In the genomic region with DNA sequence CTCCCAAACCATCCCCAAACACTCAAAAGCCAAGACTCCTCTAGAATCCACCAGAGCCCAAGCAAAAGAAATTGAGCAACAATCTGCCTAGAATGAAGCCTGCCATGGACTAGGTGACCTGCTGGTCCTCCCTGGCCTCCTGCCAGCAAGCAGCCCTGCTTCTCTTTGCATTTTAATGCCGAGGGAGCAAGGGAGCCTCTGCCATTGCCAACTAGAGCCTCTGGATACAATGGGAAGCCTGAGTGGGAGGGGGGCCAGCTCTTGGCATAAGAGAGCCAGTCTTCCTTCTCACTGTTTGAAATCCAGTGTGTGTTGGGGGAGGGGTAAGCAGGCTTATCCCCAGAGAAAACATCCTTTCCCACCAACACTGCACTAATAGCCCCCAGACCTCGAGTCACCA, we compare ENCODE assay signal across 23 cellular contexts. TPM values are rescaled to one million over a fixed set of nuclear protein-coding genes. Genes with fewer than 3 reads are reported as not detected.
DNase-seq lines count a peak whose midpoint lies in the region; TF ChIP-seq lines count a peak whose summit lies in the region.
"Had no signal": no experiment of that assay in that cellular context is flagged by ENCODE, and none has a peak within 500 bp of the region (broad histone marks: within the 10 kb centered on the region; RNA-seq: fewer than 3 reads in every experiment).

No MANE protein-coding gene starts in this region.

- H3K79me2 ChIP-seq in neural progenitor cell (ENCODE audit: low read depth) (no peaks in the 10 kb centered on the region), OCI-LY7 (ENCODE audit: insufficient read depth, low read depth, low read length) (no peaks in the 10 kb centered on the region)

- no peak overlapping the region for H3K4me3 ChIP-seq in HAP-1
- H3K4me3 ChIP-seq in neural progenitor cell = no peak overlapping the region
- no peak overlapping the region for H3K4me3 ChIP-seq in OCI-LY7 (ENCODE audit: low read depth, low read length, poor library complexity, severe bottlenecking)
- H3K4me3 ChIP-seq: esophagus muscularis mucosa, gastroesophageal sphincter, left lung, smooth muscle cell, tibial artery had no signal

- peak overlapping the region; percentile 77 for H3K27ac Mint-ChIP-seq in neural progenitor cell
- no peak overlapping the region for H3K27ac Mint-ChIP-seq in activated T-helper 2 cell treated with anti-CD3 and anti-CD28 coated beads, Interferon-gamma antibody, Interleukin-2, Interleukin-4, amounts not matched to agents 10 μg/mL and 5 μg/mL and 100 μg/mL, durations not matched to agents 14 hours and 24 hours and 36 hours
- H3K27ac Mint-ChIP-seq: activated naive CD4-positive, alpha-beta T cell treated with anti-CD3 and anti-CD28 coated beads, Interleukin-2, amount 50 U/mL, for 24 hours; activated T-cell treated with anti-CD3 and anti-CD28 coated beads, Interleukin-2, amount 50 U/mL, for 24 hours had no signal

- H3K9me2 ChIP-seq in OCI-LY7 (ENCODE audit: insufficient read depth, low read length) = no peaks in the 10 kb centered on the region

- H3F3A ChIP-seq in neural progenitor cell (ENCODE audit: low read depth) = peaks cover 15% of the 10 kb centered on the region

- DNase-seq in HAP-1 (ENCODE audit: low spot score in 2 of 2) (peak; percentile 53 to 79), NCI-H345 treated with DMSO at 0.1 percent for 48 hours (lab: John Stamatoyannopoulos, UW; ENCODE audit: unreplicated experiment) (peak; percentile 35), globus pallidus (ENCODE audit: low spot score) (peak; percentile 56), neural progenitor cell (ENCODE audit: low spot score) (peak; percentile 21), OCI-LY7 (ENCODE audit: low spot score) (no peak), NCI-H748 treated with DMSO at 0.1 percent for 48 hours (lab: John Stamatoyannopoulos, UW) (no peak)
- DNase-seq in activated T-helper 2 cell treated with anti-CD3 and anti-CD28 coated beads, Interferon-gamma antibody, Interleukin-2, Interleukin-4, amounts not matched to agents 10 μg/mL and 5 μg/mL and 100 μg/mL, durations not matched to agents 14 hours and 24 hours and 36 hours (ENCODE audit: low spot score) = no peak
- DNase-seq: activated T-cell treated with anti-CD3 and anti-CD28 coated beads, Interleukin-2, amount 50 U/mL, for 24 hours; CD4-positive, alpha-beta memory T cell; cerebellar nuclear complex; effector CD8-positive, alpha-beta T cell; left lung; stimulated activated CD4-positive, alpha-beta T cell treated with anti-CD3 and anti-CD28 coated beads, Interleukin-2, amount 100 ng/mL, for 48 hours; stimulated activated naive CD8-positive, alpha-beta T cell treated with anti-CD3 and anti-CD28 coated beads, Interleukin-15, Interleukin-2, amounts not matched to agents 100 U/mL and 50 U/mL, for 24 hours; tibial artery had no signal

- H2AFZ ChIP-seq in neural progenitor cell (replicated peaks) (no peak overlapping the region), OCI-LY7 (ENCODE audit: low read length) (no peak overlapping the region)

- H3K9me3 Mint-ChIP-seq in neural progenitor cell = peaks cover 2% of the 10 kb centered on the region
- H3K9me3 Mint-ChIP-seq in activated T-helper 2 cell treated with anti-CD3 and anti-CD28 coated beads, Interferon-gamma antibody, Interleukin-2, Interleukin-4, amounts not matched to agents 10 μg/mL and 5 μg/mL and 100 μg/mL, durations not matched to agents 14 hours and 24 hours and 36 hours = no peaks in the 10 kb centered on the region
- H3K9me3 Mint-ChIP-seq: activated naive CD4-positive, alpha-beta T cell treated with anti-CD3 and anti-CD28 coated beads, Interleukin-2, amount 50 U/mL, for 24 hours; activated T-cell treated with anti-CD3 and anti-CD28 coated beads, Interleukin-2, amount 50 U/mL, for 24 hours; CD4-positive, alpha-beta memory T cell had no signal

- CTCF ChIA-PET in OCI-LY7 (lab: Charles Lee; ENCODE audit: unreplicated experiment) = no interaction called here

- H3K4me1 ChIP-seq in HAP-1 (no peaks in the 10 kb centered on the region; the same call in 1 of the 2 replicates), neural progenitor cell (peaks cover 4% of the 10 kb centered on the region), OCI-LY7 (ENCODE audit: insufficient read depth, low read length, poor library complexity, severe bottlenecking) (no peaks in the 10 kb centered on the region)
- H3K4me1 ChIP-seq: esophagus muscularis mucosa, gastroesophageal sphincter, left lung had no signal

- H3K4me2 ChIP-seq in neural progenitor cell (no peak overlapping the region), OCI-LY7 (ENCODE audit: low read length) (no peak overlapping the region)
- H3K4me2 ChIP-seq: smooth muscle cell had no signal

- H3K9me3 ChIP-seq in HAP-1 (no peaks in the 10 kb centered on the region), neural progenitor cell (ENCODE audit: low read depth) (no peaks in the 10 kb centered on the region), OCI-LY7 (ENCODE audit: low read length) (no peaks in the 10 kb centered on the region)
- H3K9me3 ChIP-seq: esophagus muscularis mucosa, gastroesophageal sphincter, left lung, tibial artery had no signal

- no peaks in the 10 kb centered on the region for H4K20me1 ChIP-seq in neural progenitor cell (ENCODE audit: low read depth)
- no peaks in the 10 kb centered on the region for H4K20me1 ChIP-seq in OCI-LY7 (ENCODE audit: insufficient read depth, low read length)

- peak overlapping the region; percentile 9 for H3K4me3 Mint-ChIP-seq in neural progenitor cell
- no peak overlapping the region for H3K4me3 Mint-ChIP-seq in activated T-helper 2 cell treated with anti-CD3 and anti-CD28 coated beads, Interferon-gamma antibody, Interleukin-2, Interleukin-4, amounts not matched to agents 10 μg/mL and 5 μg/mL and 100 μg/mL, durations not matched to agents 14 hours and 24 hours and 36 hours (ENCODE audit: low read depth)
- H3K4me3 Mint-ChIP-seq: activated naive CD4-positive, alpha-beta T cell treated with anti-CD3 and anti-CD28 coated beads, Interleukin-2, amount 50 U/mL, for 24 hours; activated T-cell treated with anti-CD3 and anti-CD28 coated beads, Interleukin-2, amount 50 U/mL, for 24 hours; CD4-positive, alpha-beta memory T cell had no signal

- H3K27me3 Mint-ChIP-seq in neural progenitor cell (ENCODE audit: insufficient read depth, low read depth) = peaks cover 10% of the 10 kb centered on the region
- H3K27me3 Mint-ChIP-seq in activated T-helper 2 cell treated with anti-CD3 and anti-CD28 coated beads, Interferon-gamma antibody, Interleukin-2, Interleukin-4, amounts not matched to agents 10 μg/mL and 5 μg/mL and 100 μg/mL, durations not matched to agents 14 hours and 24 hours and 36 hours (ENCODE audit: low read depth) = no peaks in the 10 kb centered on the region
- H3K27me3 Mint-ChIP-seq: CD4-positive, alpha-beta memory T cell had no signal

- no TSS peak for BruUV-seq in OCI-LY7 (replicated peaks; lab: Mats Ljungman, UMichigan)

- H3K36me3 ChIP-seq in HAP-1 (replicated peaks) = peaks cover 49% of the 10 kb centered on the region
- no peaks in the 10 kb centered on the region for H3K36me3 ChIP-seq in neural progenitor cell
- H3K36me3 ChIP-seq in OCI-LY7 (ENCODE audit: insufficient read depth, low read length) = peaks cover 36% of the 10 kb centered on the region
- H3K36me3 ChIP-seq: esophagus muscularis mucosa, gastroesophageal sphincter, left lung, tibial artery had no signal

- POLR2A ChIA-PET in OCI-LY7 (lab: Charles Lee) = interaction anchor here (0.6 kb wide), 1 partner anchor 729 kb away, joined by 3 read pairs; no protein-coding TSS in a partner anchor

- H3K27me3 ChIP-seq in HAP-1 (ENCODE audit: low read depth) (no peaks in the 10 kb centered on the region), neural progenitor cell (no peaks in the 10 kb centered on the region)
- H3K27me3 ChIP-seq: left lung had no signal

- TF ChIP-seq CTCF in neural progenitor cell (IDR thresholded peaks at IDR 0.05) (no peak), OCI-LY7 (conservative IDR thresholded peaks at IDR 0.05; ENCODE audit: low read length) (no peak)

- no peak overlapping the region for H3K27ac ChIP-seq in neural progenitor cell
- H3K27ac ChIP-seq in OCI-LY7 (ENCODE audit: low read depth, low read length, poor library complexity, severe bottlenecking) = no peak overlapping the region
- H3K27ac ChIP-seq: esophagus muscularis mucosa, gastroesophageal sphincter, left lung, tibial artery had no signal

- peaks cover 2% of the 10 kb centered on the region for H3K36me3 Mint-ChIP-seq in neural progenitor cell
- peaks cover 12% of the 10 kb centered on the region for H3K36me3 Mint-ChIP-seq in activated T-helper 2 cell treated with anti-CD3 and anti-CD28 coated beads, Interferon-gamma antibody, Interleukin-2, Interleukin-4, amounts not matched to agents 10 μg/mL and 5 μg/mL and 100 μg/mL, durations not matched to agents 14 hours and 24 hours and 36 hours (ENCODE audit: low read depth)
- H3K36me3 Mint-ChIP-seq: activated naive CD4-positive, alpha-beta T cell treated with anti-CD3 and anti-CD28 coated beads, Interleukin-2, amount 50 U/mL, for 24 hours; CD4-positive, alpha-beta memory T cell had no signal

- intact Hi-C loops in OCI-LY7 (cut with micrococcal nuclease; ENCODE audit: unreplicated experiment) = no loop called here
- intact Hi-C loops in activated T-helper 2 cell treated with anti-CD3 and anti-CD28 coated beads, Interferon-gamma antibody, Interleukin-2, Interleukin-4, amounts not matched to agents 10 μg/mL and 5 μg/mL and 100 μg/mL, durations not matched to agents 14 hours and 24 hours and 36 hours (cut with micrococcal nuclease) = no loop called here

- no peak overlapping the region for H3K9ac ChIP-seq in neural progenitor cell

- peaks cover 39% of the 10 kb centered on the region for H3K4me1 Mint-ChIP-seq in neural progenitor cell
- no peaks in the 10 kb centered on the region for H3K4me1 Mint-ChIP-seq in activated T-helper 2 cell treated with anti-CD3 and anti-CD28 coated beads, Interferon-gamma antibody, Interleukin-2, Interleukin-4, amounts not matched to agents 10 μg/mL and 5 μg/mL and 100 μg/mL, durations not matched to agents 14 hours and 24 hours and 36 hours (ENCODE audit: low read depth)
- H3K4me1 Mint-ChIP-seq: activated naive CD4-positive, alpha-beta T cell treated with anti-CD3 and anti-CD28 coated beads, Interleukin-2, amount 50 U/mL, for 24 hours; CD4-positive, alpha-beta memory T cell had no signal

- in situ Hi-C loops in HAP-1 (cut with MboI; ENCODE audit: low sequenced_read_pairs) = no loop called here

RNA-seq across cellular contexts. Expression of a gene that starts 1.5 kb away (rescaled TPM):
- total RNA-seq in neural progenitor cell (ENCODE audit: low replicate concordance) = 1.3 and 3.7 TPM in 2 replicates
- total RNA-seq in OCI-LY7 (2014; rRNA removed; shearing (Covaris generic)) = 0.16 TPM in 1 of 2 replicates, not detected in the other
- not detected in 2 replicates for total RNA-seq in OCI-LY7 (2022)
- total RNA-seq in activated T-helper 2 cell treated with anti-CD3 and anti-CD28 coated beads, Interferon-gamma antibody, Interleukin-2, Interleukin-4, amounts not matched to agents 10 μg/mL and 5 μg/mL and 100 μg/mL, durations not matched to agents 14 hours and 24 hours and 36 hours = 0.21 and 0.28 TPM in 2 replicates
- total RNA-seq: astrocyte; CD4-positive, alpha-beta memory T cell; esophagus muscularis mucosa; H4; left lung; mononuclear cell; pulmonary artery endothelial cell; smooth muscle cell had no signal

RNA-seq across cellular contexts. Expression of a gene that starts 23.0 kb away (rescaled TPM):
- total RNA-seq in neural progenitor cell (ENCODE audit: low replicate concordance) (68.0 and 90.5 TPM in 2 replicates), OCI-LY7 (2022) (0.09 TPM in 1 of 2 replicates, not detected in the other)
- 0.06 TPM in 1 of 2 replicates, not detected in the other for total RNA-seq in OCI-LY7 (2014; rRNA removed; shearing (Covaris generic))
- total RNA-seq in activated T-helper 2 cell treated with anti-CD3 and anti-CD28 coated beads, Interferon-gamma antibody, Interleukin-2, Interleukin-4, amounts not matched to agents 10 μg/mL and 5 μg/mL and 100 μg/mL, durations not matched to agents 14 hours and 24 hours and 36 hours = 40.7 and 40.9 TPM in 2 replicates

Comparison
In these comparisons a context has a peak if more than half of its experiments do, and no peak if none do; other contexts are left out.
1. DNase-seq: peak in HAP-1 (2 of 2), NCI-H345 treated with DMSO at 0.1 percent for 48 hours (single experiment), globus pallidus (single experiment) and neural progenitor cell (single experiment); none in OCI-LY7 (single experiment), NCI-H748 treated with DMSO at 0.1 percent for 48 hours (single experiment) and activated T-helper 2 cell treated with anti-CD3 and anti-CD28 coated beads, Interferon-gamma antibody, Interleukin-2, Interleukin-4, amounts not matched to agents 10 μg/mL and 5 μg/mL and 100 μg/mL, durations not matched to agents 14 hours and 24 hours and 36 hours (single experiment).
2. RNA of a gene that starts 23.0 kb away (total RNA-seq): 68.0 to 90.5 TPM in neural progenitor cell and 40.7 to 40.9 TPM in activated T-helper 2 cell treated with anti-CD3 and anti-CD28 coated beads, Interferon-gamma antibody, Interleukin-2, Interleukin-4, amounts not matched to agents 10 μg/mL and 5 μg/mL and 100 μg/mL, durations not matched to agents 14 hours and 24 hours and 36 hours; 0.06 to 0.09 TPM in OCI-LY7; every median in the first group is over 10 times any median in the second.